Comparison of ENCODE assay signal across 8 cellular contexts in genomic region chr6:136550330-136551071, GRCh38. TPM values are rescaled to one million over a fixed set of nuclear protein-coding genes. Genes with fewer than 3 reads are reported as not detected.
A peak's percentile ranks its signal among the peaks of the same experiment; 100 is the strongest.
DNase-seq lines count a peak whose midpoint lies in the region; ATAC-seq, FAIRE-seq and TF ChIP-seq lines count a peak whose summit lies in the region.

MAP7 (minus strand) TSS chr6:136550422; CDS start chr6:136550408, 14 bp downstream.

- H3K4me3 ChIP-seq in endothelial cell of umbilical vein (replicated peaks in 1 of 3; ENCODE audit: insufficient read depth in 1 of 3, low read depth in 1 of 3, low read length in 3 of 3) (peak within 1 kb of the TSS; percentile 37 to 72 (median 46)), mucosa of rectum (ENCODE audit: low read length in 2 of 2) (peak within 1 kb of the TSS; percentile 79 to 91)

- dilution Hi-C loops in endothelial cell of umbilical vein (cut with MboI; ENCODE audit: extremely low pct_ligation_motif_present, low sequenced_read_pairs), result no loop called here

- peak within 1 kb of the TSS; percentile 41 for H3K4me3 Mint-ChIP-seq in activated CD8-positive, alpha-beta memory T cell treated with anti-CD3 and anti-CD28 coated beads, Interleukin-2, amount 10 ng/mL, durations not matched to agents 7 days and 5 days

- no peak within 1 kb of the TSS for H3K27ac Mint-ChIP-seq in activated CD8-positive, alpha-beta memory T cell treated with anti-CD3 and anti-CD28 coated beads, Interleukin-2, amount 10 ng/mL, durations not matched to agents 7 days and 5 days

- peak within 1 kb of the TSS; percentile 63 for H3K4me2 ChIP-seq in endothelial cell of umbilical vein (ENCODE audit: insufficient read depth, low read length)

- intact Hi-C loops in endothelial cell of umbilical vein (cut with micrococcal nuclease), result loop anchor here (1.0 to 10.0 kb wide), 2 partner anchors 59 to 374 kb away; partner anchors contain the start of gene SLC35D3

- H3K27me3 Mint-ChIP-seq in activated CD8-positive, alpha-beta memory T cell treated with anti-CD3 and anti-CD28 coated beads, Interleukin-2, amount 10 ng/mL, durations not matched to agents 7 days and 5 days, result peaks cover 55% of the 10 kb centered on the region

- peak; percentile 12 for FAIRE-seq in endothelial cell of umbilical vein (lab: Jason Lieb, UNC)

- peak within 1 kb of the TSS; percentile 84 for H2AFZ ChIP-seq in endothelial cell of umbilical vein (ENCODE audit: low read depth, low read length)

- H3K4me1 Mint-ChIP-seq in activated CD8-positive, alpha-beta memory T cell treated with anti-CD3 and anti-CD28 coated beads, Interleukin-2, amount 10 ng/mL, durations not matched to agents 7 days and 5 days, result peaks cover 11% of the 10 kb centered on the region

- peak; percentile 44 for ATAC-seq in GM18519 (IDR thresholded peaks at IDR 0.05; ENCODE audit: low FRiP score, unreplicated experiment)
- ATAC-seq in HG03066 (IDR thresholded peaks at IDR 0.05; ENCODE audit: low read depth, unreplicated experiment), result peak; percentile 69
- peak; percentile 87 for ATAC-seq in activated CD8-positive, alpha-beta memory T cell treated with anti-CD3 and anti-CD28 coated beads, Interleukin-2, amount 10 ng/mL, durations not matched to agents 7 days and 5 days

- H3K36me3 Mint-ChIP-seq in activated CD8-positive, alpha-beta memory T cell treated with anti-CD3 and anti-CD28 coated beads, Interleukin-2, amount 10 ng/mL, durations not matched to agents 7 days and 5 days, result peaks cover 6% of the 10 kb centered on the region

- TF ChIP-seq POLR2A in endothelial cell of umbilical vein (IDR thresholded peaks at IDR 0.05; ENCODE audit: low read depth, low read length), result no peak

- H3K27ac ChIP-seq in endothelial cell of umbilical vein (ENCODE audit: insufficient read depth, low read depth, low read length) (no peak within 1 kb of the TSS), mucosa of rectum (ENCODE audit: low read depth in 2 of 2, low read length in 2 of 2) (peak within 1 kb of the TSS; percentile 78 to 85)

- H3K4me1 ChIP-seq in endothelial cell of umbilical vein (ENCODE audit: control insufficient read depth, extremely low read depth, insufficient read depth, low read length) (peaks cover 13% of the 10 kb centered on the region), mucosa of rectum (ENCODE audit: control insufficient read depth in 2 of 2, insufficient read depth in 2 of 2, low read length in 2 of 2) (peaks cover 5 to 16% of the 10 kb centered on the region in 2 donors)

- POLR2A ChIA-PET in endothelial cell of umbilical vein (lab: Charles Lee), result no interaction called here

- H3K27me3 ChIP-seq in endothelial cell of umbilical vein (ENCODE audit: control insufficient read depth in 2 of 2, insufficient read depth in 2 of 2, low read length in 2 of 2), result peaks cover 27 to 36% of the 10 kb centered on the region in 2 experiments
- no peaks in the 10 kb centered on the region for H3K27me3 ChIP-seq in mucosa of rectum (ENCODE audit: control insufficient read depth in 2 of 2, insufficient read depth in 2 of 2, low read length in 2 of 2)

- H3K36me3 ChIP-seq in endothelial cell of umbilical vein (ENCODE audit: control insufficient read depth in 2 of 2, extremely low read depth in 1 of 2, insufficient read depth in 2 of 2, low read length in 2 of 2), result no peaks in the 10 kb centered on the region
- no peaks in the 10 kb centered on the region for H3K36me3 ChIP-seq in mucosa of rectum (ENCODE audit: control insufficient read depth in 2 of 2, insufficient read depth in 2 of 2, low read length in 2 of 2)

- H3K9ac ChIP-seq in endothelial cell of umbilical vein (replicated peaks; ENCODE audit: extremely low read depth, insufficient read depth, low read length) (no peak within 1 kb of the TSS), mucosa of rectum (ENCODE audit: low read depth in 1 of 2, low read length in 2 of 2) (peak within 1 kb of the TSS; percentile 69 to 91)

- BruUV-seq in endothelial cell of umbilical vein (replicated peaks; lab: Mats Ljungman, UMichigan), result no TSS peak

- no peaks in the 10 kb centered on the region for H3K79me2 ChIP-seq in endothelial cell of umbilical vein (ENCODE audit: control insufficient read depth, insufficient read depth, low read length)

- TF ChIP-seq CTCF in endothelial cell of umbilical vein (IDR thresholded peaks at IDR 0.05; ENCODE audit: extremely low read depth in 1 of 2, insufficient read depth in 1 of 2, low read depth in 1 of 2, low read length in 2 of 2), result peak; percentile 56 to 83

- DNase-seq in 8988T (peak; percentile 75), NCI-H69 (lab: John Stamatoyannopoulos, UW) (peak; percentile 97), endothelial cell of umbilical vein (ENCODE audit: low read depth, low spot score) (peak; percentile 30)
- peak; percentile 63 for DNase-seq in activated CD8-positive, alpha-beta memory T cell treated with anti-CD3 and anti-CD28 coated beads, Interleukin-2, amount 10 ng/mL, durations not matched to agents 7 days and 5 days
- peak; percentile 24 to 49 for DNase-seq in stimulated activated CD8-positive, alpha-beta memory T cell treated with anti-CD3 and anti-CD28 coated beads, Interleukin-7, amount 100 ng/mL, for 48 hours (ENCODE audit: extremely low read depth in 1 of 2, low read depth in 1 of 2)

- H3K9me3 Mint-ChIP-seq in activated CD8-positive, alpha-beta memory T cell treated with anti-CD3 and anti-CD28 coated beads, Interleukin-2, amount 10 ng/mL, durations not matched to agents 7 days and 5 days (ENCODE audit: low read depth), result no peaks in the 10 kb centered on the region

- H3K9me1 ChIP-seq in endothelial cell of umbilical vein (replicated peaks; ENCODE audit: control insufficient read depth, extremely low read depth, insufficient read depth, low read length), result no peaks in the 10 kb centered on the region

- no peaks in the 10 kb centered on the region for H4K20me1 ChIP-seq in endothelial cell of umbilical vein (replicated peaks; ENCODE audit: control insufficient read depth, extremely low read depth, insufficient read depth, low read length)

- no peaks in the 10 kb centered on the region for H3K9me3 ChIP-seq in endothelial cell of umbilical vein (replicated peaks; ENCODE audit: control insufficient read depth, insufficient read depth, low read length)
- no peaks in the 10 kb centered on the region for H3K9me3 ChIP-seq in mucosa of rectum (ENCODE audit: control insufficient read depth in 2 of 2, low read length in 2 of 2)

- CTCF ChIA-PET in activated CD8-positive, alpha-beta memory T cell treated with anti-CD3 and anti-CD28 coated beads, Interleukin-2, amount 10 ng/mL, durations not matched to agents 7 days and 5 days (lab: Charles Lee), result interaction anchor here (0.6 to 3.8 kb wide), 9 partner anchors 11 to 260 kb away, joined by 3 to 35 read pairs (median 4); partner anchors contain the start of gene MAP3K5
- CTCF ChIA-PET in endothelial cell of umbilical vein (lab: Charles Lee), result interaction anchor here (0.6 to 1.9 kb wide), 8 partner anchors 10 to 242 kb away, joined by 3 to 11 read pairs (median 4); partner anchors contain the start of gene MAP3K5

TF ChIP-seq in endothelial cell of umbilical vein, 7 proteins besides CTCF, POLR2A, EP300 and RAD21:
- TF ChIP-seq MAX (IDR thresholded peaks at IDR 0.05; ENCODE audit: insufficient read depth, insufficient read length) (no peak), JUN (IDR thresholded peaks at IDR 0.05; ENCODE audit: borderline replicate concordance, insufficient read depth, insufficient read length, low read depth) (no peak), FOS (IDR thresholded peaks at IDR 0.05; ENCODE audit: borderline replicate concordance, insufficient read depth, low read length) (no peak), MYC (IDR thresholded peaks at IDR 0.05; ENCODE audit: low read depth, low read length) (no peak), POLR2AphosphoS5 (IDR thresholded peaks at IDR 0.05; ENCODE audit: insufficient read depth, low read depth, low read length) (no peak), GATA2 (IDR thresholded peaks at IDR 0.05; ENCODE audit: insufficient read depth, insufficient read length, low read depth, low read length) (no peak), EZH2 (IDR thresholded peaks at IDR 0.05; ENCODE audit: borderline replicate concordance, low read depth, low read length, severe bottlenecking) (no peak)

RNA-seq across cellular contexts. Expression of gene MAP7, which starts in this region (rescaled TPM):
- total RNA-seq in activated CD8-positive, alpha-beta memory T cell treated with anti-CD3 and anti-CD28 coated beads, Interleukin-2, amount 10 ng/mL, durations not matched to agents 7 days and 5 days, result under 1 TPM; 0.29 to 0.59 TPM
- total RNA-seq in endothelial cell of umbilical vein, result 0.30 and 0.42 TPM in 2 replicates
- polyA plus RNA-seq in endothelial cell of umbilical vein, result 0.07 and 0.10 TPM in 2 replicates
- polyA plus RNA-seq in endothelial cell of umbilical vein (2011; cell fraction: cytosol; rRNA removed), result 0.08 and 0.15 TPM in 2 replicates
- 0.15 and 0.22 TPM in 2 replicates for polyA plus RNA-seq in endothelial cell of umbilical vein (2011; cell fraction: nucleus; rRNA removed)
- polyA plus RNA-seq in endothelial cell of umbilical vein (2012), result 0.15 and 0.19 TPM in 2 replicates
- 0.13 and 0.19 TPM in 2 replicates for polyA minus RNA-seq in endothelial cell of umbilical vein
- polyA minus RNA-seq in endothelial cell of umbilical vein (2011; cell fraction: cytosol; rRNA and poly(A)+ RNA removed), result 25.4 TPM
- polyA minus RNA-seq in endothelial cell of umbilical vein (2011; cell fraction: nucleus; rRNA and poly(A)+ RNA removed), result 0.19 TPM in 1 of 2 replicates, not detected in the other

Comparison
In these comparisons a context has a peak if more than half of its experiments do, and no peak if none do; other contexts are left out.
1. Peak in DNase-seq and ATAC-seq in activated CD8-positive, alpha-beta memory T cell treated with anti-CD3 and anti-CD28 coated beads, Interleukin-2, amount 10 ng/mL, durations not matched to agents 7 days and 5 days; RNA of the gene not detected or under 1 TPM.
2. DNase-seq: peak in every context shown above with its lines; median percentile 97 in NCI-H69; 75 in 8988T; 63 in activated CD8-positive, alpha-beta memory T cell treated with anti-CD3 and anti-CD28 coated beads, Interleukin-2, amount 10 ng/mL, durations not matched to agents 7 days and 5 days; 36 in stimulated activated CD8-positive, alpha-beta memory T cell treated with anti-CD3 and anti-CD28 coated beads, Interleukin-7, amount 100 ng/mL, for 48 hours; 30 in endothelial cell of umbilical vein.